14 cellular contexts compared by ENCODE assay signal in the genomic region with DNA sequence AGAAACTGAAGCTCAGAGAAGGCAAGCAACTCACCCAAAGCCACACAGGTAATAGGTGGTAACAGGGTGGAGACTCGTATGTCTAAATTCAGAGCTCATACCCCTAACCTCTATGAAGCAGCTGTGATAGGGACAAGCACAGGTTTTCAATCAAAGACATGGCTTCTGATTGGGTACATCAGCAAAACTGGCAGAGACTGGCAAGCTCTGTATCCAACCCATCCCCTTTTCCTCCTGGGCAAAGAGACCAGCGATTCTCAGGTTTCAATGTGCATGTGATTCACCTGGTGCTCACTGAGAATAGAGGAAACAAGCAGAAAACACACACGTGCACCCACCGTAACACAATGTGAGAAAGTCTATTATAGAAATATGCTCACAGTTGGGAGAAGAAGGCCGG.
"Had no signal": no experiment of that assay in that cellular context is flagged by ENCODE, and none has a peak within 500 bp of the region (broad histone marks: within the 10 kb centered on the region; RNA-seq: fewer than 3 reads in every experiment).

No MANE protein-coding gene starts in this region.

- H3K36me3 Mint-ChIP-seq: activated CD4-positive, alpha-beta memory T cell treated with anti-CD3 and anti-CD28 coated beads for 36 hours; naive thymus-derived CD8-positive, alpha-beta T cell had no signal

- H3K27ac ChIP-seq: esophagus muscularis mucosa, neutrophil, right atrium auricular region, stomach, thoracic aorta had no signal

- H3K27me3 ChIP-seq: esophagus muscularis mucosa, neutrophil, right atrium auricular region, stomach had no signal

- DNase-seq: activated CD4-positive, alpha-beta memory T cell treated with anti-CD3 and anti-CD28 coated beads for 36 hours; activated gamma-delta T cell treated with Interleukin-2 at 50 U/mL for 16 hours; activated naive CD8-positive, alpha-beta T cell treated with anti-CD3 and anti-CD28 coated beads for 36 hours; activated T-cell treated with anti-CD3 and anti-CD28 coated beads, Interleukin-2, amount 50 U/mL, for 48 hours; anterior cingulate cortex; mammary epithelial cell; mucosa of descending colon; naive thymus-derived CD8-positive, alpha-beta T cell; small intestine; stomach had no signal

- H3K4me3 Mint-ChIP-seq: activated CD4-positive, alpha-beta memory T cell treated with anti-CD3 and anti-CD28 coated beads for 36 hours; activated naive CD8-positive, alpha-beta T cell treated with anti-CD3 and anti-CD28 coated beads for 36 hours; naive thymus-derived CD8-positive, alpha-beta T cell had no signal

- H3K36me3 ChIP-seq: esophagus muscularis mucosa, neutrophil, right atrium auricular region, stomach, thoracic aorta had no signal

- H3K4me3 ChIP-seq: esophagus muscularis mucosa, mucosa of descending colon, right atrium auricular region, stomach, thoracic aorta had no signal

- H3K9me3 ChIP-seq: esophagus muscularis mucosa, mucosa of descending colon, neutrophil, right atrium auricular region, stomach, thoracic aorta had no signal

- H3K27ac Mint-ChIP-seq: activated CD4-positive, alpha-beta memory T cell treated with anti-CD3 and anti-CD28 coated beads for 36 hours; activated naive CD8-positive, alpha-beta T cell treated with anti-CD3 and anti-CD28 coated beads for 36 hours; naive thymus-derived CD8-positive, alpha-beta T cell had no signal

- H3K9me3 Mint-ChIP-seq: activated CD4-positive, alpha-beta memory T cell treated with anti-CD3 and anti-CD28 coated beads for 36 hours; naive thymus-derived CD8-positive, alpha-beta T cell had no signal

- H3K4me1 ChIP-seq: right atrium auricular region had no signal

- ATAC-seq: mucosa of descending colon; naive thymus-derived CD8-positive, alpha-beta T cell had no signal
